13 cellular contexts compared by ENCODE assay signal in genomic region chr6:147103641-147104040, GRCh38.
"Had no signal": no experiment of that assay in that cellular context is flagged by ENCODE, and none has a peak within 500 bp of the region (broad histone marks: within the 10 kb centered on the region; RNA-seq: fewer than 3 reads in every experiment).

No MANE protein-coding gene starts in this region.

- H3K36me3 ChIP-seq: adrenal gland, ovary, sigmoid colon had no signal

- DNase-seq: activated CD4-positive, alpha-beta T cell treated with anti-CD3 and anti-CD28 coated beads, Interleukin-2, amount 10 ng/mL, durations not matched to agents 24 days and 14 days; activated naive CD4-positive, alpha-beta T cell treated with anti-CD3 and anti-CD28 coated beads, Interleukin-2, amount 50 U/mL, for 16 hours; adrenal gland; caudate nucleus; effector memory CD4-positive, alpha-beta T cell; ovary; sigmoid colon; stimulated activated CD4-positive, alpha-beta T cell treated with anti-CD3 and anti-CD28 coated beads, Interleukin-12 subunit alpha, Interleukin-12 subunit beta, amount 100 ng/mL, for 4 hours; stimulated activated naive CD4-positive, alpha-beta T cell treated with Interleukin-2 at 50 U/mL for 16 hours; T1000; trophoblast cell had no signal

- H3K27ac ChIP-seq: adrenal gland, coronary artery, ovary, sigmoid colon had no signal

- H3K9me3 ChIP-seq: adrenal gland, ovary, sigmoid colon had no signal

- H3K4me3 ChIP-seq: adrenal gland, coronary artery, ovary, sigmoid colon had no signal

- H3K27me3 ChIP-seq: adrenal gland, ovary, sigmoid colon had no signal

- ATAC-seq: WTC11 had no signal

- H3K4me1 ChIP-seq: adrenal gland, sigmoid colon had no signal
